ENCODE assay signal across 21 cellular contexts in genomic region chr2:178949151-178949550, GRCh38.
A peak's percentile ranks its signal among the peaks of the same experiment; 100 is the strongest.
DNase-seq lines count a peak whose midpoint lies in the region; ATAC-seq and TF ChIP-seq lines count a peak whose summit lies in the region.
"Had no signal": no experiment of that assay in that cellular context is flagged by ENCODE, and none has a peak within 500 bp of the region (broad histone marks: within the 10 kb centered on the region; RNA-seq: fewer than 3 reads in every experiment).

No MANE protein-coding gene starts in this region.

- H3K4me2 ChIP-seq in SK-N-SH (no peak overlapping the region), GM23338 (no peak overlapping the region), MM.1S (ENCODE audit: low read depth, low read length) (peak overlapping the region; percentile 38; the same call in 1 of the 2 replicates), PC-9 (no peak overlapping the region)
- H3K4me2 ChIP-seq: BLaER1 had no signal

- 38% methylated on average over 2 of the region's 2 CpGs for WGBS in SK-N-SH (ENCODE audit: low lambda C conversion rate)
- WGBS in right lobe of liver (ENCODE audit: insufficient coverage, low coverage, low lambda C conversion rate, missing lambda C conversion rate): 41% methylated on average over 2 of the region's 2 CpGs

- no peak for TF ChIP-seq CTCF in SK-N-SH (IDR thresholded peaks at IDR 0.05)
- no peak for TF ChIP-seq CTCF in GM23338 (conservative IDR thresholded peaks at IDR 0.05; ENCODE audit: low read depth in 2 of 2)
- no peak for TF ChIP-seq CTCF in MM.1S (IDR thresholded peaks at IDR 0.05; ENCODE audit: low read length)
- no peak for TF ChIP-seq CTCF in right lobe of liver (IDR thresholded peaks at IDR 0.05)
- no peak for TF ChIP-seq CTCF in PC-9 (conservative IDR thresholded peaks at IDR 0.05)

- no peaks in the 10 kb centered on the region for H3K27me3 Mint-ChIP-seq in GM23338 (ENCODE audit: insufficient read depth, low read depth, poor library complexity)
- H3K27me3 Mint-ChIP-seq: B cell; CD4-positive, CD25-positive, alpha-beta regulatory T cell had no signal

- no peaks in the 10 kb centered on the region for H3K9me3 ChIP-seq in SK-N-SH
- H3K9me3 ChIP-seq in MM.1S (replicated peaks; ENCODE audit: insufficient read depth, low read length): no peaks in the 10 kb centered on the region
- no peaks in the 10 kb centered on the region for H3K9me3 ChIP-seq in right lobe of liver
- H3K9me3 ChIP-seq in PC-9 (ENCODE audit: insufficient read depth, low read depth): no peaks in the 10 kb centered on the region
- H3K9me3 ChIP-seq: BLaER1, Caco-2, HAP-1 had no signal

- ATAC-seq in SK-N-SH treated with all-trans-retinoic acid at 6 μM for 48 hours: no peak
- no peak for ATAC-seq in GM23338
- ATAC-seq in right lobe of liver: peak; percentile 73 to 88 (median 78)
- ATAC-seq in GM18520 (IDR thresholded peaks at IDR 0.05; ENCODE audit: unreplicated experiment): no peak
- ATAC-seq: CD8-positive, alpha-beta T cell had no signal

- H3K79me2 ChIP-seq in SK-N-SH (ENCODE audit: insufficient read depth) (no peaks in the 10 kb centered on the region), GM23338 (replicated peaks; ENCODE audit: insufficient read depth) (no peaks in the 10 kb centered on the region), MM.1S (ENCODE audit: low read length) (no peaks in the 10 kb centered on the region), PC-9 (ENCODE audit: low read depth) (no peaks in the 10 kb centered on the region)

- peaks cover 4% of the 10 kb centered on the region; the same call in 1 of the 3 replicates for H3K36me3 Mint-ChIP-seq in GM23338 (ENCODE audit: low read depth)

- H3K9me2 ChIP-seq in SK-N-SH: no peaks in the 10 kb centered on the region
- 0 out of 2 replicates have a peak, but pooled peaks cover 11% of the 10 kb centered on the region for H3K9me2 ChIP-seq in GM23338 (ENCODE audit: insufficient read depth)
- no peaks in the 10 kb centered on the region for H3K9me2 ChIP-seq in MM.1S (replicated peaks; ENCODE audit: insufficient read depth, low read length)
- no peaks in the 10 kb centered on the region for H3K9me2 ChIP-seq in PC-9 (ENCODE audit: insufficient read depth)

- H2AFZ ChIP-seq in SK-N-SH (ENCODE audit: low read depth) (0 out of 2 replicates have a peak overlapping the region, but pooled peaks have one; percentile 5), GM23338 (no peak overlapping the region), MM.1S (ENCODE audit: low read length) (0 out of 2 replicates have a peak overlapping the region, but pooled peaks have one; percentile 34), PC-9 (no peak overlapping the region)

- no peak overlapping the region for H3K4me3 Mint-ChIP-seq in GM23338
- H3K4me3 Mint-ChIP-seq: B cell; CD4-positive, CD25-positive, alpha-beta regulatory T cell; CD8-positive, alpha-beta T cell; HFFc6 had no signal

- H3K36me3 ChIP-seq in SK-N-SH (replicated peaks in 1 of 2; ENCODE audit: control insufficient read depth in 1 of 2, insufficient read depth in 2 of 2, low read length in 1 of 2) (no peaks in the 10 kb centered on the region), GM23338 (ENCODE audit: insufficient read depth) (no peaks in the 10 kb centered on the region), MM.1S (replicated peaks; ENCODE audit: insufficient read depth, low read length) (no peaks in the 10 kb centered on the region), right lobe of liver (no peaks in the 10 kb centered on the region), PC-9 (ENCODE audit: low read depth) (no peaks in the 10 kb centered on the region)
- H3K36me3 ChIP-seq: BLaER1, HAP-1 had no signal

- peaks cover 0 to 3% of the 10 kb centered on the region in 2 experiments; a peak in 2 of 4 replicates for H3K4me1 ChIP-seq in SK-N-SH (ENCODE audit: control insufficient read depth in 1 of 2, insufficient read depth in 2 of 2, low read depth in 1 of 2, low read length in 1 of 2)
- no peaks in the 10 kb centered on the region for H3K4me1 ChIP-seq in GM23338 (ENCODE audit: insufficient read depth)
- H3K4me1 ChIP-seq in MM.1S (ENCODE audit: low read length): 0 out of 2 replicates have a peak, but pooled peaks cover 3% of the 10 kb centered on the region
- peaks cover 0 to 14% (median 0%) of the 10 kb centered on the region in 4 donors for H3K4me1 ChIP-seq in right lobe of liver
- H3K4me1 ChIP-seq in PC-9 (replicated peaks; ENCODE audit: insufficient read depth): no peaks in the 10 kb centered on the region
- H3K4me1 ChIP-seq: BLaER1, Caco-2 had no signal

- TF ChIP-seq POLR2A in right lobe of liver (IDR thresholded peaks at IDR 0.05): no peak

- POLR2A ChIA-PET in SK-N-SH (lab: Yijun Ruan, JAX): no interaction called here
- POLR2A ChIA-PET in PC-9 (lab: Charles Lee; ENCODE audit: unreplicated experiment): no interaction called here

- H4K20me1 ChIP-seq in SK-N-SH (ENCODE audit: insufficient read depth) (no peaks in the 10 kb centered on the region), GM23338 (replicated peaks; ENCODE audit: insufficient read depth) (no peaks in the 10 kb centered on the region), MM.1S (ENCODE audit: insufficient read depth, low read length) (no peaks in the 10 kb centered on the region), PC-9 (ENCODE audit: insufficient read depth) (no peaks in the 10 kb centered on the region)
- H4K20me1 ChIP-seq: BLaER1 had no signal

- peaks cover 5% of the 10 kb centered on the region for H3K9me3 Mint-ChIP-seq in GM23338
- H3K9me3 Mint-ChIP-seq: CD8-positive, alpha-beta T cell; HFFc6 had no signal

- H3K27ac ChIP-seq in SK-N-SH (ENCODE audit: low read depth in 2 of 2, low read length in 1 of 2): no peak overlapping the region
- H3K27ac ChIP-seq in GM23338 (ENCODE audit: low read depth): no peak overlapping the region
- H3K27ac ChIP-seq in MM.1S (ENCODE audit: low read length): peak overlapping the region; percentile 46; the same call in 1 of the 2 replicates
- H3K27ac ChIP-seq in right lobe of liver: no peak overlapping the region
- H3K27ac ChIP-seq in PC-9: no peak overlapping the region
- H3K27ac ChIP-seq: 22Rv1, BLaER1, C4-2B had no signal

- DNase-seq in SK-N-SH: no peak
- peak; percentile 22 for DNase-seq in GM23338 (ENCODE audit: low spot score)
- DNase-seq in MM.1S: no peak
- no peak for DNase-seq in right lobe of liver
- DNase-seq in DMS53 treated with DMSO at 0.1 percent for 48 hours (lab: John Stamatoyannopoulos, UW; ENCODE audit: unreplicated experiment): no peak
- no peak for DNase-seq in PC-9
- DNase-seq: Caco-2; CD8-positive, alpha-beta T cell; DMS153; DMS79; GF-D8; GOT3; HFFc6 had no signal

- H3K4me3 ChIP-seq in SK-N-SH (ENCODE audit: low read depth in 2 of 2, low read length in 1 of 2) (no peak overlapping the region), GM23338 (no peak overlapping the region), MM.1S (ENCODE audit: low read length) (no peak overlapping the region), right lobe of liver (no peak overlapping the region), PC-9 (no peak overlapping the region)
- H3K4me3 ChIP-seq: BLaER1, HAP-1 had no signal

- no peak for TF ChIP-seq RAD21 in SK-N-SH (IDR thresholded peaks at IDR 0.05; ENCODE audit: low read length)

- H3K4me1 Mint-ChIP-seq in GM23338: no peaks in the 10 kb centered on the region; the same call in 2 of the 3 replicates
- H3K4me1 Mint-ChIP-seq: B cell had no signal

- no peaks in the 10 kb centered on the region for H3F3A ChIP-seq in SK-N-SH (replicated peaks; ENCODE audit: insufficient read depth)
- H3F3A ChIP-seq in GM23338 (replicated peaks; ENCODE audit: low read depth): no peaks in the 10 kb centered on the region
- peaks cover 12% of the 10 kb centered on the region for H3F3A ChIP-seq in MM.1S (ENCODE audit: insufficient read depth, low read length)
- no peaks in the 10 kb centered on the region for H3F3A ChIP-seq in PC-9 (ENCODE audit: insufficient read depth, low read depth)

- H3K27ac Mint-ChIP-seq in GM23338: no peak overlapping the region
- H3K27ac Mint-ChIP-seq: B cell; CD8-positive, alpha-beta T cell; HFFc6 had no signal

- intact Hi-C loops in right lobe of liver (cut with DNase I): no loop called here
- intact Hi-C loops in PC-9 (cut with micrococcal nuclease; ENCODE audit: unreplicated experiment): no loop called here

- H3K9ac ChIP-seq in SK-N-SH (no peak overlapping the region), MM.1S (ENCODE audit: low read length) (no peak overlapping the region)
- H3K9ac ChIP-seq: BLaER1 had no signal

- BruUV-seq in PC-9 (replicated peaks; lab: Mats Ljungman, UMichigan): no TSS peak

- H3K27me3 ChIP-seq in SK-N-SH (ENCODE audit: insufficient read depth): no peaks in the 10 kb centered on the region
- no peaks in the 10 kb centered on the region for H3K27me3 ChIP-seq in GM23338 (ENCODE audit: insufficient read depth)
- no peaks in the 10 kb centered on the region for H3K27me3 ChIP-seq in MM.1S (replicated peaks; ENCODE audit: insufficient read depth, low read length)
- no peaks in the 10 kb centered on the region for H3K27me3 ChIP-seq in right lobe of liver
- no peaks in the 10 kb centered on the region for H3K27me3 ChIP-seq in PC-9 (ENCODE audit: insufficient read depth, low read depth)
- H3K27me3 ChIP-seq: BLaER1 had no signal

- TF ChIP-seq EP300 in SK-N-SH (IDR thresholded peaks at IDR 0.05; ENCODE audit: borderline replicate concordance in 1 of 2, low read depth in 1 of 2, low read length in 1 of 2): no peak

- CTCF ChIA-PET in SK-N-SH (lab: Yijun Ruan, JAX) (interaction anchor here (1.9 kb wide), 1 partner anchor 153 kb away, joined by 7 read pairs; no protein-coding TSS in a partner anchor), PC-9 (lab: Charles Lee) (no interaction called here)

TF ChIP-seq in SK-N-SH, 30 proteins besides CTCF, POLR2A, EP300 and RAD21 (continues in another document):
- TF ChIP-seq TAF1 (IDR thresholded peaks at IDR 0.05; ENCODE audit: borderline replicate concordance, low read depth, low read length) (no peak), FOXM1 (IDR thresholded peaks at IDR 0.05; ENCODE audit: low read depth) (no peak), CHD2 (IDR thresholded peaks at IDR 0.05; ENCODE audit: low read length, partially characterized antibody) (no peak)

TF ChIP-seq in SK-N-SH treated with all-trans-retinoic acid at 6 μM for 48 hours, 23 proteins besides CTCF, POLR2A, EP300 and RAD21 (continues in another document):
- no peak for TF ChIP-seq PPARA (CRISPR knock-in tag; IDR thresholded peaks at IDR 0.05; ENCODE audit: borderline replicate concordance)
- TF ChIP-seq ZNF565 (CRISPR knock-in tag; conservative IDR thresholded peaks at IDR 0.05; ENCODE audit: low read depth): no peak
- TF ChIP-seq TCF4 (CRISPR knock-in tag; IDR thresholded peaks at IDR 0.05; ENCODE audit: borderline replicate concordance): no peak
- TF ChIP-seq RARB (CRISPR knock-in tag; IDR thresholded peaks at IDR 0.05): no peak
- TF ChIP-seq ZC3H10 (CRISPR knock-in tag; IDR thresholded peaks at IDR 0.05): no peak

TF ChIP-seq in GM23338, 12 proteins besides CTCF, POLR2A, EP300 and RAD21:
- TF ChIP-seq JUNB (IDR thresholded peaks at IDR 0.05; ENCODE audit: unreplicated experiment): no peak

Comparison
In these comparisons a context has a peak if more than half of its experiments do, and no peak if none do; other contexts are left out.
1. H2AFZ ChIP-seq: peak in SK-N-SH (single experiment) and MM.1S (single experiment); none in GM23338 (single experiment) and PC-9 (single experiment).
2. ATAC-seq: peak in right lobe of liver (4 of 4); none in SK-N-SH treated with all-trans-retinoic acid at 6 μM for 48 hours (single experiment), GM23338 (single experiment) and GM18520 (single experiment).